In the genomic region with DNA sequence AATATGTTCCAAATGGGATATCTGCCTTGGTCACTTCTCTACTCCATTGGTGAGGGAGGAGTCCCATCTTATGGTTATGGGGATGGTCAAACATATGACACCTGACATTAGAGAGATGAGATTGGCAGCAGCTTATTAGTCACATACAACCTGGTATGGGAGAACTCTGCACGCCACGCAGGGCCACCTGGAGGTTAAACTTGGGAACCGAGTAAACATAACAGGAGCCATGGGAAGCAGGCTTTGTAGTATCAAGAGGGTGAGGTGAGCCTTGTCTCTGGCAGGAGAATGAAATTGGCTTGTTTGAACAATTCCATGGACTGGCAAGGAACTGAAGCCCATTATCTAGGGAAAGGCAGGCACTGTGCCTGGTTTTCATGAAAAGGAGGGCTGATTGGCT, we compare ENCODE assay signal across 24 cellular contexts.
"Had no signal": no experiment of that assay in that cellular context is flagged by ENCODE, and none has a peak within 500 bp of the region (broad histone marks: within the 10 kb centered on the region; RNA-seq: fewer than 3 reads in every experiment).

No MANE protein-coding gene starts in this region.

- H3K36me3 ChIP-seq: adrenal gland, ascending aorta, brain microvascular endothelial cell, esophagus muscularis mucosa, left ventricle myocardium inferior, neural progenitor cell, stomach, transverse colon, uterus had no signal

- H3K9ac ChIP-seq: neural progenitor cell had no signal

- H3K9me3 ChIP-seq: adrenal gland, ascending aorta, esophagus muscularis mucosa, stomach, transverse colon, uterus had no signal

- H3K4me1 ChIP-seq: adrenal gland, ascending aorta, esophagus muscularis mucosa, left ventricle myocardium inferior, neural progenitor cell, stomach, transverse colon, uterus had no signal

- H2AFZ ChIP-seq: neural progenitor cell had no signal

- ATAC-seq: activated T-helper 17 cell treated with anti-CD3 and anti-CD28 coated beads, Interleukin-2, amount 50 U/mL, for 72 hours; effector memory CD8-positive, alpha-beta T cell; naive thymus-derived CD8-positive, alpha-beta T cell; sciatic nerve; stimulated activated memory B cell treated with anti-CD40 and anti-IgM and Interleukin-4, amounts not matched to agents 10 μg/mL and 1 μg/mL and 100 μg/mL, for 72 hours; WTC11 had no signal

- H3K4me3 ChIP-seq: adrenal gland, ascending aorta, dorsolateral prefrontal cortex, esophagus muscularis mucosa, left ventricle myocardium inferior, neural progenitor cell, stomach, transverse colon, uterus had no signal

- DNase-seq: activated CD4-positive, alpha-beta T cell treated with anti-CD3 and anti-CD28 coated beads, Interleukin-2, amount 50 U/mL, for 4 hours; activated CD8-positive, alpha-beta memory T cell treated with anti-CD3 and anti-CD28 coated beads for 24 hours; activated CD8-positive, alpha-beta memory T cell treated with anti-CD3 and anti-CD28 coated beads, Interleukin-2, amount 50 U/mL, for 4 hours; activated T-cell treated with anti-CD3 and anti-CD28 coated beads, Interleukin-2, amount 50 U/mL, for 24 hours; adrenal gland; brain microvascular endothelial cell; dorsolateral prefrontal cortex; effector memory CD8-positive, alpha-beta T cell; hippocampal formation; kidney glomerular epithelial cell; left ventricle myocardium inferior; naive thymus-derived CD8-positive, alpha-beta T cell; small intestine; stimulated activated CD4-positive, alpha-beta T cell treated with anti-CD3 and anti-CD28 coated beads, Interleukin-2, amount 100 ng/mL, for 24 hours; stomach; transverse colon; uterus had no signal

- H3K4me2 ChIP-seq: neural progenitor cell had no signal

- H3K27ac ChIP-seq: adrenal gland, ascending aorta, brain microvascular endothelial cell, dorsolateral prefrontal cortex, esophagus muscularis mucosa, left ventricle myocardium inferior, neural progenitor cell, stomach, transverse colon, uterus had no signal

- H3K27me3 ChIP-seq: adrenal gland, ascending aorta, brain microvascular endothelial cell, esophagus muscularis mucosa, neural progenitor cell, transverse colon, uterus had no signal
